ENCODE assay signal across 13 cellular contexts in the genomic region with DNA sequence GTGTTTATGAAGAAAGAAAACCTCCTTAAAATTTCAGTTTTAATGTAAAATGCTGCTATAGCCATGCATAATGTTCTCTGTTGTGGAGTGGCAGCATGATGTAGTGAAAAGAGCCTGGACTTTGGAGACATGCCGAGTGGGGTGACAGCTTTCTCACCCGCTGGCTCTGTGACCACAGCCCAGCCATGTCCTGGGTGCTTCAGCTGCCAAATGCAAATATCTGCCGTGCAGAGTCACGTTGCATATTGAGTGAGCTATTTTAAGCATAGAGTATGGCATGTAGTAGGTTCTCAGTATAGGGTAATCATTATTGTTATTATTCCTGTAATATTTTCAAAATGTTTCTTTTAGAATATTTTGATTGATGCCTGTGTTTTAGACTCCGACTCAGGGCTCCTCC. TPM values are rescaled to one million over a fixed set of nuclear protein-coding genes. Genes with fewer than 3 reads are reported as not detected.
A peak's percentile ranks its signal among the peaks of the same experiment; 100 is the strongest.
DNase-seq lines count a peak whose midpoint lies in the region; ATAC-seq and TF ChIP-seq lines count a peak whose summit lies in the region.
"Had no signal": no experiment of that assay in that cellular context is flagged by ENCODE, and none has a peak within 500 bp of the region (broad histone marks: within the 10 kb centered on the region; RNA-seq: fewer than 3 reads in every experiment).

No MANE protein-coding gene starts in this region.

- H3K27ac ChIP-seq in lower lobe of right lung = no peak overlapping the region
- H3K27ac ChIP-seq in vagina = no peak overlapping the region
- H3K27ac ChIP-seq: coronary artery had no signal

- peak; percentile 88 for ATAC-seq in GM18858 (IDR thresholded peaks at IDR 0.05; ENCODE audit: unreplicated experiment)
- peak; percentile 91 for ATAC-seq in GM21576 (IDR thresholded peaks at IDR 0.05; ENCODE audit: unreplicated experiment)
- ATAC-seq in HG03280 (IDR thresholded peaks at IDR 0.05; ENCODE audit: unreplicated experiment) = peak; percentile 81
- ATAC-seq in left ventricle myocardium superior = peak; percentile 94
- ATAC-seq in lower lobe of right lung = no peak
- ATAC-seq: K562 had no signal

- H3K27me3 ChIP-seq in lower lobe of right lung (ENCODE audit: low read depth) (no peaks in the 10 kb centered on the region), vagina (no peaks in the 10 kb centered on the region)

- intact Hi-C loops in left ventricle myocardium superior (cut with micrococcal nuclease) (no loop called here), lower lobe of right lung (cut with DNase I) (no loop called here), vagina (cut with DNase I) (no loop called here)

- no peaks in the 10 kb centered on the region for H3K4me1 Mint-ChIP-seq in endothelial cell (ENCODE audit: unreplicated experiment)
- H3K4me1 Mint-ChIP-seq: CD14-positive monocyte had no signal

- no peak overlapping the region for H3K27ac Mint-ChIP-seq in endothelial cell (ENCODE audit: unreplicated experiment)
- H3K27ac Mint-ChIP-seq: activated T-helper 2 cell treated with anti-CD3 and anti-CD28 coated beads, Interferon-gamma antibody, Interleukin-2, Interleukin-4, amounts not matched to agents 10 μg/mL and 5 μg/mL and 100 μg/mL, durations not matched to agents 14 hours and 24 hours and 36 hours; CD14-positive monocyte had no signal

- TF ChIP-seq POLR2A in vagina (IDR thresholded peaks at IDR 0.05) = no peak

- H3K9me3 ChIP-seq in lower lobe of right lung (no peaks in the 10 kb centered on the region), vagina (no peaks in the 10 kb centered on the region)

- H3K36me3 ChIP-seq in lower lobe of right lung (peaks cover 75% of the 10 kb centered on the region), vagina (peaks cover 0 to 30% of the 10 kb centered on the region in 2 donors)

- no peak overlapping the region for H3K4me3 ChIP-seq in lower lobe of right lung
- H3K4me3 ChIP-seq in vagina = no peak overlapping the region
- H3K4me3 ChIP-seq: coronary artery, K562 had no signal

- H3K4me1 ChIP-seq in lower lobe of right lung = no peaks in the 10 kb centered on the region
- no peaks in the 10 kb centered on the region for H3K4me1 ChIP-seq in vagina

- no peaks in the 10 kb centered on the region for H3K9me3 Mint-ChIP-seq in endothelial cell (ENCODE audit: unreplicated experiment)
- H3K9me3 Mint-ChIP-seq: activated T-helper 2 cell treated with anti-CD3 and anti-CD28 coated beads, Interferon-gamma antibody, Interleukin-2, Interleukin-4, amounts not matched to agents 10 μg/mL and 5 μg/mL and 100 μg/mL, durations not matched to agents 14 hours and 24 hours and 36 hours; CD14-positive monocyte had no signal

- H3K27me3 Mint-ChIP-seq in endothelial cell (ENCODE audit: unreplicated experiment) = peaks cover 2% of the 10 kb centered on the region

- TF ChIP-seq CTCF in lower lobe of right lung (IDR thresholded peaks at IDR 0.05) (no peak), vagina (IDR thresholded peaks at IDR 0.05) (no peak), endothelial cell (IDR thresholded peaks at IDR 0.05; ENCODE audit: unreplicated experiment) (no peak)

- no peak overlapping the region for H3K4me3 Mint-ChIP-seq in endothelial cell (ENCODE audit: unreplicated experiment)
- H3K4me3 Mint-ChIP-seq: CD14-positive monocyte had no signal

- DNase-seq in left ventricle myocardium superior (peak; percentile 68), lower lobe of right lung (no peak), vagina (ENCODE audit: extremely low spot score in 2 of 2) (no peak), endothelial cell (ENCODE audit: low spot score) (no peak)
- no peak for DNase-seq in activated naive CD4-positive, alpha-beta T cell treated with Interleukin-2 at 50 U/mL for 16 hours
- DNase-seq: stimulated activated CD4-positive, alpha-beta T cell treated with anti-CD3 and anti-CD28 coated beads, Interleukin-1b, Interleukin-23, amount 100 ng/mL, for 48 hours had no signal

- peaks cover 5% of the 10 kb centered on the region for H3K36me3 Mint-ChIP-seq in endothelial cell (ENCODE audit: low read depth, unreplicated experiment)

RNA-seq across cellular contexts. Expression of a gene that starts 15.5 kb away (rescaled TPM):
- total RNA-seq in left ventricle myocardium superior = 3.7 TPM
- total RNA-seq in lower lobe of right lung = 14.5 TPM
- total RNA-seq in vagina = 6.1 TPM
- 11.3 TPM for total RNA-seq in endothelial cell (ENCODE audit: unreplicated experiment)

RNA-seq across cellular contexts. Expression of a gene that starts 21.8 kb away (rescaled TPM):
- total RNA-seq in left ventricle myocardium superior (12.2 TPM), lower lobe of right lung (25.5 TPM), vagina (21.1 TPM), endothelial cell (ENCODE audit: unreplicated experiment) (23.1 TPM)

RNA-seq across cellular contexts. Expression of a gene that starts 21.9 kb away (rescaled TPM):
- 27.5 TPM for total RNA-seq in left ventricle myocardium superior
- total RNA-seq in lower lobe of right lung = 41.4 TPM
- total RNA-seq in vagina = 55.2 TPM
- total RNA-seq in endothelial cell (ENCODE audit: unreplicated experiment) = 52.0 TPM

RNA-seq across cellular contexts. Expression of a gene that starts 53.5 kb away (rescaled TPM):
- 7.4 TPM for total RNA-seq in left ventricle myocardium superior
- total RNA-seq in lower lobe of right lung = 20.5 TPM
- 16.5 TPM for total RNA-seq in vagina
- 16.8 TPM for total RNA-seq in endothelial cell (ENCODE audit: unreplicated experiment)

RNA-seq across cellular contexts. Expression of a gene that starts 56.7 kb away (rescaled TPM):
- total RNA-seq in left ventricle myocardium superior = 11.5 TPM
- 26.4 TPM for total RNA-seq in lower lobe of right lung
- 24.8 TPM for total RNA-seq in vagina
- 52.4 TPM for total RNA-seq in endothelial cell (ENCODE audit: unreplicated experiment)

Comparison
In these comparisons a context has a peak if more than half of its experiments do, and no peak if none do; other contexts are left out.
1. ATAC-seq: peak in GM18858 (single experiment), GM21576 (single experiment), HG03280 (single experiment) and left ventricle myocardium superior (single experiment); none in lower lobe of right lung (0 of 2).